In the genomic region with DNA sequence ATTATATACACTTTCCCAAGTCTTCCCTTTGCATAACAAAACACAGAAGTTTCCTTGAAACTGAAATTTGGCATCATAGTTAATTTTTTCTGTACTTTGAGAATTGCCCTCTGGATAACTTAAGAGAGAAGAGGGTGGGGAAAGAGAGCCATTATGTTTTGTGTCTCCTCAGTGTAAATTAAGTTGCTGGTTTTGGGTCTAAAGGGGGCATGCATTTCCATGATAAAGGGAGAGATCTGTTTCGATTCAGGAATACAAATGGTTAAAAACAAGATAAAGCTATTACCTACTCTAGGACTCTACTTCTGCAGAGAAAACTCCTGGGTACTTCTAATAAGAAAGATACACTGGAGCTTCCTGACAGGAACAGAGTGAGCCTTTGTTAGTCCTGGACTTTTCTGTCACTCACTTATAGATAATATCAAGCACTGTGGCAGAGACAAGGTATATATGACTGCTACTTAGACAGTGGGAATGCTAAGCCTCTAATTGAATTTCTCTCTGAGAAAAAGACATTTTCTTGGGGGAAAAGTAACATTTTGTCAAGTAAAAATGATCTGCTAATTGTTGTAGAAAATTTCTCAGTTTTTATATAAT, we compare ENCODE assay signal across 31 cellular contexts.
"Had no signal": no experiment of that assay in that cellular context is flagged by ENCODE, and none has a peak within 500 bp of the region (broad histone marks: within the 10 kb centered on the region; RNA-seq: fewer than 3 reads in every experiment).

No MANE protein-coding gene starts in this region.

- H3K4me1 ChIP-seq: SJSA1 had no signal

- H3K36me3 ChIP-seq: cardiac muscle cell, MG63, SJSA1 had no signal

- H3K36me3 Mint-ChIP-seq: activated CD8-positive, alpha-beta memory T cell treated with anti-CD3 and anti-CD28 coated beads, Interleukin-2, amount 10 ng/mL, durations not matched to agents 7 days and 5 days; activated naive CD8-positive, alpha-beta T cell; brain; IgD-negative memory B cell had no signal

- H3K4me3 Mint-ChIP-seq: activated B cell treated with CpG ODN at 0.5 μM for 24 hours; activated CD4-positive, alpha-beta T cell treated with anti-CD3 and anti-CD28 coated beads, Interleukin-2, amount 10 ng/mL, durations not matched to agents 24 days and 14 days; activated CD8-positive, alpha-beta memory T cell treated with anti-CD3 and anti-CD28 coated beads, Interleukin-2, amount 10 ng/mL, durations not matched to agents 7 days and 5 days; activated naive CD4-positive, alpha-beta T cell treated with anti-CD3 and anti-CD28 coated beads for 36 hours; activated naive CD8-positive, alpha-beta T cell; activated T-cell treated with anti-CD3 and anti-CD28 coated beads, Interleukin-2, amount 50 U/mL, for 4 hours; activated T-helper 17 cell treated with anti-CD3 and anti-CD28 coated beads, Interleukin-2, amount 50 U/mL, for 72 hours; brain; IgD-negative memory B cell; T-helper 17 cell had no signal

- H3K27ac Mint-ChIP-seq: activated B cell treated with CpG ODN at 0.5 μM for 24 hours; activated CD4-positive, alpha-beta T cell treated with anti-CD3 and anti-CD28 coated beads, Interleukin-2, amount 10 ng/mL, durations not matched to agents 24 days and 14 days; activated CD8-positive, alpha-beta memory T cell treated with anti-CD3 and anti-CD28 coated beads, Interleukin-2, amount 10 ng/mL, durations not matched to agents 7 days and 5 days; activated naive CD4-positive, alpha-beta T cell treated with anti-CD3 and anti-CD28 coated beads for 36 hours; activated naive CD8-positive, alpha-beta T cell; activated T-helper 17 cell treated with anti-CD3 and anti-CD28 coated beads, Interleukin-2, amount 50 U/mL, for 72 hours; brain; IgD-negative memory B cell; T-helper 17 cell had no signal

- DNase-seq: activated B cell treated with CpG ODN at 0.5 μM for 24 hours; activated CD4-positive, alpha-beta T cell treated with anti-CD3 and anti-CD28 coated beads for 1 hour; activated CD4-positive, alpha-beta T cell treated with anti-CD3 and anti-CD28 coated beads, Interleukin-2, amount 10 ng/mL, durations not matched to agents 24 days and 14 days; activated CD4-positive, alpha-beta T cell treated with anti-CD3 and anti-CD28 coated beads, Interleukin-2, amount 50 U/mL, for 48 hours; activated CD8-positive, alpha-beta memory T cell treated with anti-CD3 and anti-CD28 coated beads, Interleukin-2, amount 10 ng/mL, durations not matched to agents 7 days and 5 days; activated gamma-delta T cell; activated naive CD4-positive, alpha-beta T cell treated with anti-CD3 and anti-CD28 coated beads for 36 hours; activated T-cell treated with anti-CD3 and anti-CD28 coated beads, Interleukin-2, amount 50 U/mL, for 4 hours; amygdala; cerebellar nuclear complex; MG63; MV-4-11; NCI-H1092 treated with DMSO at 0.1 percent for 48 hours; NCI-H1436; NCI-H1694 treated with DMSO at 0.1 percent for 48 hours; NCI-H2029 treated with DMSO at 0.1 percent for 48 hours; NCI-H446; NCI-H524 treated with DMSO at 0.1 percent for 48 hours; NCI-H82; RPMI8226; T-helper 17 cell; T-helper 9 cell had no signal

- H3K27ac ChIP-seq: cardiac muscle cell, KMS-11, SJSA1 had no signal

- H3K9me3 Mint-ChIP-seq: activated B cell treated with CpG ODN at 0.5 μM for 24 hours; activated CD4-positive, alpha-beta T cell treated with anti-CD3 and anti-CD28 coated beads, Interleukin-2, amount 10 ng/mL, durations not matched to agents 24 days and 14 days; activated T-helper 17 cell treated with anti-CD3 and anti-CD28 coated beads, Interleukin-2, amount 50 U/mL, for 72 hours; brain had no signal

- H3K4me3 ChIP-seq: cardiac muscle cell, MG63, SJSA1 had no signal

- H3K4me1 Mint-ChIP-seq: activated B cell treated with CpG ODN at 0.5 μM for 24 hours; activated CD4-positive, alpha-beta T cell treated with anti-CD3 and anti-CD28 coated beads, Interleukin-2, amount 10 ng/mL, durations not matched to agents 24 days and 14 days; activated CD8-positive, alpha-beta memory T cell treated with anti-CD3 and anti-CD28 coated beads, Interleukin-2, amount 10 ng/mL, durations not matched to agents 7 days and 5 days; activated T-helper 17 cell treated with anti-CD3 and anti-CD28 coated beads, Interleukin-2, amount 50 U/mL, for 72 hours; IgD-negative memory B cell; T-helper 17 cell had no signal

- H3K9me3 ChIP-seq: MG63, SJSA1 had no signal

- H3K27me3 ChIP-seq: cardiac muscle cell, MG63, SJSA1 had no signal

- H3K27me3 Mint-ChIP-seq: activated B cell treated with CpG ODN at 0.5 μM for 24 hours; activated CD4-positive, alpha-beta T cell treated with anti-CD3 and anti-CD28 coated beads, Interleukin-2, amount 10 ng/mL, durations not matched to agents 24 days and 14 days; activated CD8-positive, alpha-beta memory T cell treated with anti-CD3 and anti-CD28 coated beads, Interleukin-2, amount 10 ng/mL, durations not matched to agents 7 days and 5 days; activated naive CD8-positive, alpha-beta T cell; activated T-helper 17 cell treated with anti-CD3 and anti-CD28 coated beads, Interleukin-2, amount 50 U/mL, for 72 hours; brain; IgD-negative memory B cell; T-helper 17 cell had no signal

- ATAC-seq: activated CD8-positive, alpha-beta memory T cell treated with anti-CD3 and anti-CD28 coated beads, Interleukin-2, amount 10 ng/mL, durations not matched to agents 7 days and 5 days; activated T-cell treated with anti-CD3 and anti-CD28 coated beads, Interleukin-2, amount 50 U/mL, for 4 hours; activated T-helper 17 cell treated with anti-CD3 and anti-CD28 coated beads, Interleukin-2, amount 50 U/mL, for 72 hours; Panc1; Right ventricle myocardium inferior; T-helper 17 cell had no signal
